In the genomic region with DNA sequence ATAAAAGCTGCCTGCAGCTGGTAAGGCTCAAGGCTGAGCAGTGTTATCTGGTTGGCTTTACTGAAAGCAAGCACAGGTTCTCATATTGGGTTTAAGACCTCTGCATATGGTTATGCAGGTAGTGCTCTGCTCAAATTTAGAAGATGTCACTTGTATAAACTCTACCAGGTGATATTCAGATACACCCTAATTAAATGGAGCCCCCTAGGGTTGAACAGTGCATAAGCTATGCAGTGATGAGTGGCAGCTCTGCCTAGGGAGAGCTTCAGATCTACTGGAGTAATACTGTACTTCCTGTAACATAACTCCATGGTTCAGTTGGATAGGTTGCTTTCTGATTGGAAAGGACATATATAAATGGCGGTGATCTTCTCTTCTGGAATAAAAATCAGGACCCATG, we compare ENCODE assay signal across 28 cellular contexts.
"Had no signal": no experiment of that assay in that cellular context is flagged by ENCODE, and none has a peak within 500 bp of the region (broad histone marks: within the 10 kb centered on the region; RNA-seq: fewer than 3 reads in every experiment).

No MANE protein-coding gene starts in this region.

- ATAC-seq: activated CD4-positive, alpha-beta T cell treated with anti-CD3 and anti-CD28 coated beads for 36 hours; activated CD4-positive, CD25-positive, alpha-beta regulatory T cell treated with anti-CD3 and anti-CD28 coated beads, Interleukin-2, amount 50 U/mL, for 24 hours; activated naive CD8-positive, alpha-beta T cell treated with anti-CD3 and anti-CD28 coated beads, Interleukin-2, amount 50 U/mL, for 24 hours; WTC11 had no signal

- DNase-seq: activated CD4-positive, alpha-beta memory T cell treated with anti-CD3 and anti-CD28 coated beads for 36 hours; activated CD4-positive, alpha-beta T cell treated with anti-CD3 and anti-CD28 coated beads for 36 hours; activated CD4-positive, alpha-beta T cell treated with anti-CD3 and anti-CD28 coated beads, Interleukin-2, amount 50 U/mL, for 1 hour; activated CD8-positive, alpha-beta memory T cell treated with anti-CD3 and anti-CD28 coated beads, Interleukin-2, amount 50 U/mL, for 4 hours; activated effector memory CD4-positive, alpha-beta T cell treated with Interleukin-2 at 50 U/mL for 16 hours; activated naive CD4-positive, alpha-beta T cell treated with anti-CD3 and anti-CD28 coated beads, Interleukin-2, amount 10 ng/mL, durations not matched to agents 7 days and 5 days; activated naive CD8-positive, alpha-beta T cell treated with anti-CD3 and anti-CD28 coated beads, Interleukin-2, amount 50 U/mL, for 24 hours; activated T-cell treated with anti-CD3 and anti-CD28 coated beads, Interleukin-2, amount 50 U/mL, for 48 hours; anterior cingulate cortex; caudate nucleus; cerebellar nuclear complex; Kasumi-1; KBM-7; MM.1S; MV-4-11; NCI-H1092; NCI-H1436 treated with DMSO at 0.1 percent for 48 hours; NCI-H1694 treated with DMSO at 0.1 percent for 48 hours; NCI-H2029; NCI-H2171 treated with DMSO at 0.1 percent for 48 hours; NCI-H2227 treated with DMSO at 0.1 percent for 48 hours; NCI-H446; NCI-H510A treated with DMSO at 0.1 percent for 48 hours; NCI-H69; NK-92 treated with Interleukin-12 subunit alpha and Interleukin-12 subunit beta, amount 100 ng/mL, for 24 hours; Right ventricle myocardium superior had no signal
